Comparison of ENCODE assay signal across 9 cellular contexts in genomic region chr9:71604197-71605063, GRCh38.
DNase-seq lines count a peak whose midpoint lies in the region; ATAC-seq and TF ChIP-seq lines count a peak whose summit lies in the region.
"Had no signal": no experiment of that assay in that cellular context is flagged by ENCODE, and none has a peak within 500 bp of the region (broad histone marks: within the 10 kb centered on the region; RNA-seq: fewer than 3 reads in every experiment).

No MANE protein-coding gene starts in this region.

- peaks cover 7% of the 10 kb centered on the region for H3K27me3 Mint-ChIP-seq in activated naive CD8-positive, alpha-beta T cell treated with anti-CD3 and anti-CD28 coated beads, Interleukin-2, amount 10 ng/mL, durations not matched to agents 7 days and 5 days

- no peaks in the 10 kb centered on the region for H3K36me3 Mint-ChIP-seq in activated naive CD8-positive, alpha-beta T cell treated with anti-CD3 and anti-CD28 coated beads, Interleukin-2, amount 10 ng/mL, durations not matched to agents 7 days and 5 days

- H3K4me3 Mint-ChIP-seq in activated naive CD8-positive, alpha-beta T cell treated with anti-CD3 and anti-CD28 coated beads, Interleukin-2, amount 10 ng/mL, durations not matched to agents 7 days and 5 days: no peak overlapping the region

- H3K27ac ChIP-seq in heart left ventricle: no peak overlapping the region
- H3K27ac ChIP-seq: epithelial cell of prostate had no signal

- POLR2A ChIA-PET in activated naive CD8-positive, alpha-beta T cell treated with anti-CD3 and anti-CD28 coated beads, Interleukin-2, amount 10 ng/mL, durations not matched to agents 7 days and 5 days (lab: Charles Lee): interaction anchor here (2.2 kb wide), 1 partner anchor 164 kb away, joined by 5 read pairs; no protein-coding TSS in a partner anchor

- DNase-seq in DMS53 treated with DMSO at 0.1 percent for 48 hours (lab: John Stamatoyannopoulos, UW; ENCODE audit: unreplicated experiment) (peak; percentile 49), LHCN-M2 (ENCODE audit: low read depth) (peak; percentile 48), SKM-1 (lab: John Stamatoyannopoulos, UW; ENCODE audit: unreplicated experiment) (peak; percentile 8), heart left ventricle (peak; percentile 76 to 81 (median 78)), retinal pigment epithelial cell (ENCODE audit: low read depth) (peak; percentile 9), 8988T (no peak)
- DNase-seq in activated naive CD8-positive, alpha-beta T cell treated with anti-CD3 and anti-CD28 coated beads, Interleukin-2, amount 10 ng/mL, durations not matched to agents 7 days and 5 days: peak; percentile 72

- no peak for TF ChIP-seq POLR2A in heart left ventricle (IDR thresholded peaks at IDR 0.05)

- peaks cover 0 to 3% (median 0%) of the 10 kb centered on the region in 12 donors for H3K4me1 ChIP-seq in heart left ventricle

- H3K9me3 Mint-ChIP-seq in activated naive CD8-positive, alpha-beta T cell treated with anti-CD3 and anti-CD28 coated beads, Interleukin-2, amount 10 ng/mL, durations not matched to agents 7 days and 5 days: no peaks in the 10 kb centered on the region

- no peaks in the 10 kb centered on the region for H3K9me3 ChIP-seq in heart left ventricle

- H3K27ac Mint-ChIP-seq in activated naive CD8-positive, alpha-beta T cell treated with anti-CD3 and anti-CD28 coated beads, Interleukin-2, amount 10 ng/mL, durations not matched to agents 7 days and 5 days: no peak overlapping the region

- intact Hi-C loops in heart left ventricle (cut with DNase I): loop anchor here in 9 of 10 donors (1.0 to 10.0 kb wide), 11 partner anchors 100 to 423 kb away; partner anchors contain the start of gene CEMIP2 (in 7 of the 9)

- peaks cover 4% of the 10 kb centered on the region for H3K4me1 Mint-ChIP-seq in activated naive CD8-positive, alpha-beta T cell treated with anti-CD3 and anti-CD28 coated beads, Interleukin-2, amount 10 ng/mL, durations not matched to agents 7 days and 5 days

- peak; percentile 64 to 83 (median 76) for TF ChIP-seq CTCF in heart left ventricle (IDR thresholded peaks at IDR 0.05)
- peak; percentile 87 for TF ChIP-seq CTCF in retinal pigment epithelial cell (conservative IDR thresholded peaks at IDR 0.05; ENCODE audit: low read depth, low read length)

- no peak overlapping the region for H3K4me3 ChIP-seq in heart left ventricle
- H3K4me3 ChIP-seq in retinal pigment epithelial cell (ENCODE audit: low read length): no peak overlapping the region

- 61 to 63% (median 61%) methylated on average over 5 of the region's 5 CpGs for WGBS in heart left ventricle, 4 donors

- H3K27me3 ChIP-seq in heart left ventricle: no peaks in the 10 kb centered on the region

- ATAC-seq in GM21717 (IDR thresholded peaks at IDR 0.05; ENCODE audit: unreplicated experiment) (peak; percentile 81), heart left ventricle (peak in 3 of 4 donors; percentile 68 to 86 (median 78))
- peak; percentile 89 for ATAC-seq in activated naive CD8-positive, alpha-beta T cell treated with anti-CD3 and anti-CD28 coated beads, Interleukin-2, amount 10 ng/mL, durations not matched to agents 7 days and 5 days (ENCODE audit: low read depth)

- H3K36me3 ChIP-seq in heart left ventricle: no peaks in the 10 kb centered on the region
